Comparison of ENCODE assay signal across 16 cellular contexts in genomic region chr11:67611165-67611564, GRCh38. TPM values are rescaled to one million over a fixed set of nuclear protein-coding genes. Genes with fewer than 3 reads are reported as not detected.
A peak's percentile ranks its signal among the peaks of the same experiment; 100 is the strongest.
DNase-seq lines count a peak whose midpoint lies in the region; ATAC-seq lines count a peak whose summit lies in the region.
"Had no signal": no experiment of that assay in that cellular context is flagged by ENCODE, and none has a peak within 500 bp of the region (broad histone marks: within the 10 kb centered on the region; RNA-seq: fewer than 3 reads in every experiment).

No MANE protein-coding gene starts in this region.

- ATAC-seq in right cardiac atrium (no peak), Right ventricle myocardium superior (ENCODE audit: poor library complexity) (no peak)
- no peak for ATAC-seq in activated T-cell treated with anti-CD3 and anti-CD28 coated beads, Interleukin-2, amount 50 U/mL, for 72 hours (replicated peaks in 1 of 2)
- ATAC-seq: A549 had no signal

- H3K36me3 Mint-ChIP-seq in activated T-helper 1 cell treated with anti-CD3 and anti-CD28 coated beads, Interleukin-12 subunit alpha, Interleukin-12 subunit beta, Interleukin-2, Interleukin-4 antibody, amounts not matched to agents 30 ng/mL and 10 ng/mL and 1 ng/mL, durations not matched to agents 14 hours and 24 hours and 36 hours (ENCODE audit: low read depth), result peaks cover 36% of the 10 kb centered on the region
- peaks cover 3 to 14% of the 10 kb centered on the region in 2 donors for H3K36me3 Mint-ChIP-seq in activated T-cell treated with anti-CD3 and anti-CD28 coated beads, Interleukin-2, amount 50 U/mL, for 72 hours (ENCODE audit: insufficient read depth in 2 of 2)

- intact Hi-C loops in right cardiac atrium (cut with DNase I), result no loop called here
- intact Hi-C loops in Right ventricle myocardium superior (cut with DNase I), result no loop called here
- intact Hi-C loops in activated T-helper 1 cell treated with anti-CD3 and anti-CD28 coated beads, Interleukin-12 subunit alpha, Interleukin-12 subunit beta, Interleukin-2, Interleukin-4 antibody, amounts not matched to agents 30 ng/mL and 10 ng/mL and 1 ng/mL, durations not matched to agents 14 hours and 24 hours and 36 hours (cut with micrococcal nuclease), result no loop called here
- intact Hi-C loops in posterior vena cava (cut with DNase I), result loop anchor here in 1 of 2 donors (2.0 kb wide), 1 partner anchor 72 kb away; no protein-coding TSS in a partner anchor

- no peaks in the 10 kb centered on the region for H3K27me3 Mint-ChIP-seq in activated T-helper 1 cell treated with anti-CD3 and anti-CD28 coated beads, Interleukin-12 subunit alpha, Interleukin-12 subunit beta, Interleukin-2, Interleukin-4 antibody, amounts not matched to agents 30 ng/mL and 10 ng/mL and 1 ng/mL, durations not matched to agents 14 hours and 24 hours and 36 hours (ENCODE audit: insufficient read depth)
- H3K27me3 Mint-ChIP-seq in activated T-cell treated with anti-CD3 and anti-CD28 coated beads, Interleukin-2, amount 50 U/mL, for 72 hours (ENCODE audit: low read depth), result no peaks in the 10 kb centered on the region
- H3K27me3 Mint-ChIP-seq: CD8-positive, alpha-beta memory T cell had no signal

- H3K27me3 ChIP-seq in right cardiac atrium (ENCODE audit: control insufficient read depth, insufficient read depth), result no peaks in the 10 kb centered on the region

- peak overlapping the region; percentile 44 for H3K27ac Mint-ChIP-seq in activated T-helper 1 cell treated with anti-CD3 and anti-CD28 coated beads, Interleukin-12 subunit alpha, Interleukin-12 subunit beta, Interleukin-2, Interleukin-4 antibody, amounts not matched to agents 30 ng/mL and 10 ng/mL and 1 ng/mL, durations not matched to agents 14 hours and 24 hours and 36 hours
- H3K27ac Mint-ChIP-seq in activated T-cell treated with anti-CD3 and anti-CD28 coated beads, Interleukin-2, amount 50 U/mL, for 72 hours, result no peak overlapping the region
- H3K27ac Mint-ChIP-seq: HFFc6 had no signal

- no peak overlapping the region for H3K27ac ChIP-seq in right cardiac atrium (ENCODE audit: low read length)
- H3K27ac ChIP-seq: A549 had no signal

- WGBS in right cardiac atrium, result 96% methylated on average over 14 of the region's 14 CpGs

- peaks cover 41% of the 10 kb centered on the region for H3K4me1 Mint-ChIP-seq in activated T-helper 1 cell treated with anti-CD3 and anti-CD28 coated beads, Interleukin-12 subunit alpha, Interleukin-12 subunit beta, Interleukin-2, Interleukin-4 antibody, amounts not matched to agents 30 ng/mL and 10 ng/mL and 1 ng/mL, durations not matched to agents 14 hours and 24 hours and 36 hours (ENCODE audit: low read depth)
- peaks cover 59% of the 10 kb centered on the region for H3K4me1 Mint-ChIP-seq in activated T-cell treated with anti-CD3 and anti-CD28 coated beads, Interleukin-2, amount 50 U/mL, for 72 hours (ENCODE audit: low read depth)

- DNase-seq in right cardiac atrium, result peak in 2 of 3 donors; percentile 47 to 55
- no peak for DNase-seq in Right ventricle myocardium superior
- DNase-seq in activated T-helper 1 cell treated with anti-CD3 and anti-CD28 coated beads, Interleukin-12 subunit alpha, Interleukin-12 subunit beta, Interleukin-2, Interleukin-4 antibody, amounts not matched to agents 30 ng/mL and 10 ng/mL and 1 ng/mL, durations not matched to agents 14 hours and 24 hours and 36 hours (ENCODE audit: low spot score), result no peak
- peak; percentile 78 for DNase-seq in posterior vena cava (ENCODE audit: low spot score)
- no peak for DNase-seq in activated T-cell treated with anti-CD3 and anti-CD28 coated beads, Interleukin-2, amount 50 U/mL, for 72 hours
- no peak for DNase-seq in D341Med (ENCODE audit: low spot score)
- no peak for DNase-seq in NOMO-1 (lab: John Stamatoyannopoulos, UW; ENCODE audit: unreplicated experiment in 2 of 2)
- DNase-seq: CD8-positive, alpha-beta memory T cell; DMS 273 treated with DMSO at 0.1 percent for 48 hours; HCEC 1CT; HFFc6 had no signal

- no peaks in the 10 kb centered on the region for H3K4me1 ChIP-seq in right cardiac atrium (ENCODE audit: control insufficient read depth, insufficient read depth, low read length)

- no peak overlapping the region for H3K4me3 Mint-ChIP-seq in activated T-helper 1 cell treated with anti-CD3 and anti-CD28 coated beads, Interleukin-12 subunit alpha, Interleukin-12 subunit beta, Interleukin-2, Interleukin-4 antibody, amounts not matched to agents 30 ng/mL and 10 ng/mL and 1 ng/mL, durations not matched to agents 14 hours and 24 hours and 36 hours
- H3K4me3 Mint-ChIP-seq in activated T-cell treated with anti-CD3 and anti-CD28 coated beads, Interleukin-2, amount 50 U/mL, for 72 hours, result no peak overlapping the region
- H3K4me3 Mint-ChIP-seq: HFFc6 had no signal

- no peaks in the 10 kb centered on the region for H3K9me3 Mint-ChIP-seq in activated T-helper 1 cell treated with anti-CD3 and anti-CD28 coated beads, Interleukin-12 subunit alpha, Interleukin-12 subunit beta, Interleukin-2, Interleukin-4 antibody, amounts not matched to agents 30 ng/mL and 10 ng/mL and 1 ng/mL, durations not matched to agents 14 hours and 24 hours and 36 hours
- H3K9me3 Mint-ChIP-seq in activated T-cell treated with anti-CD3 and anti-CD28 coated beads, Interleukin-2, amount 50 U/mL, for 72 hours, result no peaks in the 10 kb centered on the region
- H3K9me3 Mint-ChIP-seq: CD8-positive, alpha-beta memory T cell; HFFc6 had no signal

- no peak overlapping the region for H3K4me3 ChIP-seq in right cardiac atrium (ENCODE audit: low read length)
- H3K4me3 ChIP-seq: A549 had no signal

- H3K9me3 ChIP-seq in right cardiac atrium (ENCODE audit: control insufficient read depth, low read length), result no peaks in the 10 kb centered on the region
- H3K9me3 ChIP-seq: A549 had no signal

RNA-seq across cellular contexts. Expression of gene NDUFV1, which starts 4.4 kb away (rescaled TPM):
- total RNA-seq in right cardiac atrium (100 to 1,000 TPM; 375 to 462 (median 435) TPM), Right ventricle myocardium superior (754 TPM), posterior vena cava (100 to 1,000 TPM; 112 to 116 TPM)
- 380 TPM for polyA plus RNA-seq in right cardiac atrium
- total RNA-seq in activated T-helper 1 cell treated with anti-CD3 and anti-CD28 coated beads, Interleukin-12 subunit alpha, Interleukin-12 subunit beta, Interleukin-2, Interleukin-4 antibody, amounts not matched to agents 30 ng/mL and 10 ng/mL and 1 ng/mL, durations not matched to agents 14 hours and 24 hours and 36 hours, result 289 and 303 TPM in 2 replicates
- total RNA-seq in activated T-cell treated with anti-CD3 and anti-CD28 coated beads, Interleukin-2, amount 50 U/mL, for 72 hours, result 100 to 1,000 TPM; 220 to 244 TPM

RNA-seq across cellular contexts. Expression of gene NUDT8, which starts 18.6 kb away (rescaled TPM):
- total RNA-seq in right cardiac atrium (100 to 1,000 TPM in 1 of 4 donors, 10 to 100 TPM in 3; 45.6 to 105 (median 79.6) TPM), Right ventricle myocardium superior (110 TPM), posterior vena cava (1 to 10 TPM; 4.6 to 5.7 TPM)
- 121 TPM for polyA plus RNA-seq in right cardiac atrium
- 18.5 and 19.9 TPM in 2 replicates for total RNA-seq in activated T-helper 1 cell treated with anti-CD3 and anti-CD28 coated beads, Interleukin-12 subunit alpha, Interleukin-12 subunit beta, Interleukin-2, Interleukin-4 antibody, amounts not matched to agents 30 ng/mL and 10 ng/mL and 1 ng/mL, durations not matched to agents 14 hours and 24 hours and 36 hours
- 10 to 100 TPM; 19.6 to 24.6 TPM for total RNA-seq in activated T-cell treated with anti-CD3 and anti-CD28 coated beads, Interleukin-2, amount 50 U/mL, for 72 hours

RNA-seq across cellular contexts. Expression of gene GSTP1, which starts 27.6 kb away (rescaled TPM):
- total RNA-seq in right cardiac atrium (100 to 1,000 TPM; 323 to 411 (median 377) TPM), Right ventricle myocardium superior (361 TPM), posterior vena cava (100 to 1,000 TPM; 338 to 370 TPM)
- 501 TPM for polyA plus RNA-seq in right cardiac atrium
- total RNA-seq in activated T-helper 1 cell treated with anti-CD3 and anti-CD28 coated beads, Interleukin-12 subunit alpha, Interleukin-12 subunit beta, Interleukin-2, Interleukin-4 antibody, amounts not matched to agents 30 ng/mL and 10 ng/mL and 1 ng/mL, durations not matched to agents 14 hours and 24 hours and 36 hours, result 278 and 289 TPM in 2 replicates
- 100 to 1,000 TPM; 199 to 215 TPM for total RNA-seq in activated T-cell treated with anti-CD3 and anti-CD28 coated beads, Interleukin-2, amount 50 U/mL, for 72 hours

RNA-seq across cellular contexts. Expression of gene TBX10, which starts 28.4 kb away (rescaled TPM):
- not detected for total RNA-seq in right cardiac atrium
- not detected for polyA plus RNA-seq in right cardiac atrium
- total RNA-seq in Right ventricle myocardium superior, result 0.51 TPM
- not detected in 2 replicates for total RNA-seq in activated T-helper 1 cell treated with anti-CD3 and anti-CD28 coated beads, Interleukin-12 subunit alpha, Interleukin-12 subunit beta, Interleukin-2, Interleukin-4 antibody, amounts not matched to agents 30 ng/mL and 10 ng/mL and 1 ng/mL, durations not matched to agents 14 hours and 24 hours and 36 hours
- total RNA-seq in posterior vena cava, result not detected
- not detected for total RNA-seq in activated T-cell treated with anti-CD3 and anti-CD28 coated beads, Interleukin-2, amount 50 U/mL, for 72 hours
- total RNA-seq: CD8-positive, alpha-beta memory T cell; Daoy; H4; HFFc6; HT1080 had no signal
- polyA plus RNA-seq: A549; BJ; CD8-positive, alpha-beta memory T cell had no signal

RNA-seq across cellular contexts. Expression of gene ACY3, which starts 39.4 kb away (rescaled TPM):
- total RNA-seq in right cardiac atrium (not detected), Right ventricle myocardium superior (not detected), posterior vena cava (not detected)
- polyA plus RNA-seq in right cardiac atrium, result not detected
- total RNA-seq in activated T-helper 1 cell treated with anti-CD3 and anti-CD28 coated beads, Interleukin-12 subunit alpha, Interleukin-12 subunit beta, Interleukin-2, Interleukin-4 antibody, amounts not matched to agents 30 ng/mL and 10 ng/mL and 1 ng/mL, durations not matched to agents 14 hours and 24 hours and 36 hours, result 0.32 TPM in 1 of 2 replicates, not detected in the other
- total RNA-seq in activated T-cell treated with anti-CD3 and anti-CD28 coated beads, Interleukin-2, amount 50 U/mL, for 72 hours, result under 1 TPM; 0.30 to 0.31 TPM
- total RNA-seq: Daoy, HFFc6, HT1080 had no signal
- polyA plus RNA-seq: BJ had no signal

Comparison
In these comparisons a context has a peak if more than half of its experiments do, and no peak if none do; other contexts are left out.
1. DNase-seq: peak in right cardiac atrium (2 of 3) and posterior vena cava (single experiment); none in Right ventricle myocardium superior (single experiment), activated T-helper 1 cell treated with anti-CD3 and anti-CD28 coated beads, Interleukin-12 subunit alpha, Interleukin-12 subunit beta, Interleukin-2, Interleukin-4 antibody, amounts not matched to agents 30 ng/mL and 10 ng/mL and 1 ng/mL, durations not matched to agents 14 hours and 24 hours and 36 hours (single experiment), activated T-cell treated with anti-CD3 and anti-CD28 coated beads, Interleukin-2, amount 50 U/mL, for 72 hours (0 of 2), D341Med (single experiment) and NOMO-1 (0 of 2).